19 cellular contexts compared by ENCODE assay signal in genomic region chr9:35274988-35275387, GRCh38.
DNase-seq lines count a peak whose midpoint lies in the region; ATAC-seq, FAIRE-seq and TF ChIP-seq lines count a peak whose summit lies in the region.
"Had no signal": no experiment of that assay in that cellular context is flagged by ENCODE, and none has a peak within 500 bp of the region (broad histone marks: within the 10 kb centered on the region; RNA-seq: fewer than 3 reads in every experiment).

No MANE protein-coding gene starts in this region.

- no peaks in the 10 kb centered on the region for H3K27me3 Mint-ChIP-seq in endodermal cell (ENCODE audit: insufficient read depth)

- WGBS in A549 (ENCODE audit: missing lambda C conversion rate): 85% methylated on average over 2 of the region's 2 CpGs
- 86 to 100% methylated on average over 1 of the region's 2 CpGs for WGBS in endodermal cell (ENCODE audit: insufficient coverage in 1 of 2, insufficient read length in 1 of 2), 2 experiments

- TF ChIP-seq POLR2A in A549 (IDR thresholded peaks at IDR 0.05; ENCODE audit: low read length): no peak

- no peaks in the 10 kb centered on the region for H3K27me3 ChIP-seq in BLaER1 treated with 17β-estradiol and CSF1 and Interleukin-3, amounts not matched to agents 10 nM and 100 nM
- H3K27me3 ChIP-seq in endodermal cell (ENCODE audit: control insufficient read depth, insufficient read depth, low read length, poor library complexity, severe bottlenecking): no peaks in the 10 kb centered on the region
- H3K27me3 ChIP-seq in SJCRH30: no peaks in the 10 kb centered on the region

- H3K4me2 ChIP-seq in A549: no peak overlapping the region
- H3K4me2 ChIP-seq in BLaER1 treated with 17β-estradiol and CSF1 and Interleukin-3, amounts not matched to agents 10 nM and 100 nM: peak overlapping the region in 7 of 11 experiments; percentile 52 to 74 (median 63); a peak in 11 of 22 replicates

- no peaks in the 10 kb centered on the region for H3K36me3 Mint-ChIP-seq in endodermal cell (ENCODE audit: low read depth)
- H3K36me3 Mint-ChIP-seq: CD4-positive, alpha-beta memory T cell had no signal

- no peaks in the 10 kb centered on the region for H4K20me1 ChIP-seq in BLaER1 treated with 17β-estradiol and CSF1 and Interleukin-3, amounts not matched to agents 10 nM and 100 nM

- H3K4me1 Mint-ChIP-seq in endodermal cell: no peaks in the 10 kb centered on the region

- no peak overlapping the region for H3K9ac ChIP-seq in BLaER1 treated with 17β-estradiol and CSF1 and Interleukin-3, amounts not matched to agents 10 nM and 100 nM
- no peak overlapping the region for H3K9ac ChIP-seq in endodermal cell (ENCODE audit: extremely low read depth, low read length, poor library complexity, severe bottlenecking)

- DNase-seq in A549 (ENCODE audit: low read depth in 1 of 2, low spot score in 1 of 2): no peak
- DNase-seq in SK-MEL-5 (ENCODE audit: low read depth, low spot score): peak; percentile 40
- DNase-seq in endodermal cell: no peak
- no peak for DNase-seq in SJCRH30
- DNase-seq in NCI-H510A treated with DMSO at 0.1 percent for 48 hours (lab: John Stamatoyannopoulos, UW): no peak
- DNase-seq in activated T-cell treated with anti-CD3 and anti-CD28 coated beads, Interleukin-2, amount 50 U/mL, for 1 hour: no peak
- DNase-seq: Calu3; CD4-positive, alpha-beta memory T cell; DMS79; H7; Karpas-422; NCI-H1417 treated with DMSO at 0.1 percent for 48 hours; NCI-H2029 treated with DMSO at 0.1 percent for 48 hours; NCI-H2171 treated with DMSO at 0.1 percent for 48 hours; NCI-H774 had no signal

- no peak overlapping the region for H3K4me3 Mint-ChIP-seq in endodermal cell

- POLR2A ChIA-PET in A549 (lab: Yijun Ruan, JAX): no interaction called here

- H3K27ac Mint-ChIP-seq in endodermal cell: no peak overlapping the region
- H3K27ac Mint-ChIP-seq: CD4-positive, alpha-beta memory T cell had no signal

- no peak for TF ChIP-seq RAD21 in A549 (conservative IDR thresholded peaks at IDR 0.05 in 1 of 2, IDR thresholded peaks at IDR 0.05 in 1 of 2)

- no peak for TF ChIP-seq EP300 in A549 (IDR thresholded peaks at IDR 0.05)

- H3K4me1 ChIP-seq in A549 (peaks cover 16% of the 10 kb centered on the region; the same call in 2 of the 3 replicates), endodermal cell (ENCODE audit: control insufficient read depth, insufficient read depth, low read length) (no peaks in the 10 kb centered on the region), SJCRH30 (no peaks in the 10 kb centered on the region)
- H3K4me1 ChIP-seq in BLaER1 treated with 17β-estradiol and CSF1 and Interleukin-3, amounts not matched to agents 10 nM and 100 nM: peaks cover 18 to 32% (median 26%) of the 10 kb centered on the region in 10 experiments

- H3K9me3 Mint-ChIP-seq in endodermal cell: no peaks in the 10 kb centered on the region
- H3K9me3 Mint-ChIP-seq: CD4-positive, alpha-beta memory T cell had no signal

- H3K36me3 ChIP-seq in BLaER1 treated with 17β-estradiol and CSF1 and Interleukin-3, amounts not matched to agents 10 nM and 100 nM: no peaks in the 10 kb centered on the region
- no peaks in the 10 kb centered on the region for H3K36me3 ChIP-seq in endodermal cell (ENCODE audit: control insufficient read depth, insufficient read depth, low read length)
- no peaks in the 10 kb centered on the region for H3K36me3 ChIP-seq in SJCRH30

- H3K4me3 ChIP-seq in A549 (no peak overlapping the region), endodermal cell (ENCODE audit: low read length) (no peak overlapping the region), SJCRH30 (no peak overlapping the region)
- H3K4me3 ChIP-seq in BLaER1 treated with 17β-estradiol and CSF1 and Interleukin-3, amounts not matched to agents 10 nM and 100 nM: no peak overlapping the region

- no peaks in the 10 kb centered on the region for H3K9me3 ChIP-seq in A549
- no peaks in the 10 kb centered on the region for H3K9me3 ChIP-seq in BLaER1 treated with 17β-estradiol and CSF1 and Interleukin-3, amounts not matched to agents 10 nM and 100 nM (replicated peaks in 1 of 11)
- no peaks in the 10 kb centered on the region for H3K9me3 ChIP-seq in endodermal cell (ENCODE audit: control insufficient read depth, low read length)
- H3K9me3 ChIP-seq in SJCRH30 (replicated peaks): no peaks in the 10 kb centered on the region

- no peak for FAIRE-seq in A549 (lab: Jason Lieb, UNC)

- H3K27ac ChIP-seq in A549: no peak overlapping the region
- H3K27ac ChIP-seq in BLaER1 treated with 17β-estradiol and CSF1 and Interleukin-3, amounts not matched to agents 10 nM and 100 nM: no peak overlapping the region
- H3K27ac ChIP-seq in endodermal cell (ENCODE audit: low read depth, low read length): no peak overlapping the region
- no peak overlapping the region for H3K27ac ChIP-seq in SJCRH30

- no peak for ATAC-seq in A549
- ATAC-seq in HG03280 (IDR thresholded peaks at IDR 0.05; ENCODE audit: unreplicated experiment): no peak
- ATAC-seq: Panc1, Right ventricle myocardium inferior had no signal

- in situ Hi-C loops in SK-MEL-5 (cut with HindIII; ENCODE audit: low pct_unique_long_range_greater_than_20kb, low sequenced_read_pairs): no loop called here

- CTCF ChIA-PET in A549 (lab: Yijun Ruan, JAX): interaction anchor here (1.2 kb wide), 1 partner anchor 16 kb away, joined by 4 read pairs; no protein-coding TSS in a partner anchor

- TF ChIP-seq CTCF in A549 (IDR thresholded peaks at IDR 0.05) (no peak), endodermal cell (conservative IDR thresholded peaks at IDR 0.05) (peak; percentile 28)

TF ChIP-seq in A549, 52 proteins besides CTCF, POLR2A, EP300 and RAD21:
- TF ChIP-seq RFX5 (IDR thresholded peaks at IDR 0.05): peak; percentile 78
- TF ChIP-seq REST (IDR thresholded peaks at IDR 0.05): no peak
